19 cellular contexts compared by ENCODE assay signal in the genomic region with DNA sequence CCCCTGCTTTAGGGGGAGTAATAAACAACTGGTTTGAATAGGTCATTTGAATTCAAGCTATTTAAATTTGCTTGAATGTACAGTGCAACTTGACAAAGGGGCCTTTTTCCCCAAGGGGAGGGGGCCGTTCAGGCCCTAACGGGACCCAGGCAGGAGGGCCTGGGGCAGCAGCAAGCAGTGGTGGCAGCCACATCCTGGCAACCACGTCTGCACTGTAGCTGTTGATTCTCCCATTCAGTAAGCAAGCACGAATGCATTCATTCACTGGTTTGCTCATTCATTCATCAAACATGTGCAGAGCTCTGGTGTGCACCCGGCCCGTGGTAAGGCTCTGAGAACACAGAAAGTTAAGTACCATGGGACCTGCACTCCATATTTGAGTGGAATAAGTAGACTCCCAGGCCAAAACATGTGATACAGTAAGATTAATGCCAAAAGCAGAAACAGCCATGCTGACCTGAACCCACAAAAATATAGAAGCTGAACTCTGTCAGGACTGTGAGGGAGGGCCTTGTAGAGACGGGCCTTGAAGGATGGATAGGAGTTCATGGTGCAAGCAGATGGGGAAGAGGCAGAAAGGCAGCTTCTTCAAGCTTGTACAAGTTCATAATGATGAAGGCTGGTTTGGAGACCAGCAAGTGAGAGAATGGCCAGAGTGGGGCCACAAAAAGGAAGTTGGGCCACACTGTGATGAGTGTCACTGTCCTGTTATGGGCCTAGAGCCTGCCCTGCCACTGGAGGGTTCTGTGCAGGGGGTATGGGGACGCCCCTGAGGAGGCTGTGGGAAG. TPM values are rescaled to one million over a fixed set of nuclear protein-coding genes. Genes with fewer than 3 reads are reported as not detected.
DNase-seq lines count a peak whose midpoint lies in the region; ATAC-seq and TF ChIP-seq lines count a peak whose summit lies in the region.
"Had no signal": no experiment of that assay in that cellular context is flagged by ENCODE, and none has a peak within 500 bp of the region (broad histone marks: within the 10 kb centered on the region; RNA-seq: fewer than 3 reads in every experiment).

No MANE protein-coding gene starts in this region.

- no peaks in the 10 kb centered on the region for H3K36me3 Mint-ChIP-seq in CD14-positive monocyte
- H3K36me3 Mint-ChIP-seq: CD8-positive, alpha-beta memory T cell; natural killer cell; stimulated activated naive B cell treated with anti-CD40 and anti-IgM and Interleukin-4, amounts not matched to agents 10 μg/mL and 1 μg/mL and 100 μg/mL, for 72 hours had no signal

- DNase-seq in D341Med (ENCODE audit: low spot score): peak; percentile 18
- peak; percentile 24 for DNase-seq in lung (ENCODE audit: low spot score)
- DNase-seq in DMS53 treated with DMSO at 0.1 percent for 48 hours (lab: John Stamatoyannopoulos, UW; ENCODE audit: unreplicated experiment): no peak
- DNase-seq in NCI-H446 treated with DMSO at 0.1 percent for 48 hours (lab: John Stamatoyannopoulos, UW): no peak
- DNase-seq in CD14-positive monocyte (ENCODE audit: low spot score): no peak
- DNase-seq: activated CD4-positive, alpha-beta T cell treated with anti-CD3 and anti-CD28 coated beads, Interleukin-2, amount 50 U/mL, for 1 hour; body of pancreas; CD8-positive, alpha-beta memory T cell; DMS79; left colon; natural killer cell; NCI-H1436 had no signal

- H3K36me3 ChIP-seq in lung (ENCODE audit: control insufficient read depth in 2 of 2, insufficient read depth in 2 of 2, low read length in 2 of 2): no peaks in the 10 kb centered on the region
- H3K36me3 ChIP-seq: tibial nerve had no signal

- intact Hi-C loops in CD14-positive monocyte (cut with micrococcal nuclease): no loop called here

- peaks cover 23% of the 10 kb centered on the region for H3K4me1 Mint-ChIP-seq in CD14-positive monocyte

- H3K27ac Mint-ChIP-seq in CD14-positive monocyte: no peak overlapping the region
- H3K27ac Mint-ChIP-seq: CD8-positive, alpha-beta memory T cell; natural killer cell; stimulated activated naive B cell treated with anti-CD40 and anti-IgM and Interleukin-4, amounts not matched to agents 10 μg/mL and 1 μg/mL and 100 μg/mL, for 72 hours had no signal

- no peak overlapping the region for H3K4me3 Mint-ChIP-seq in CD14-positive monocyte
- H3K4me3 Mint-ChIP-seq: natural killer cell; stimulated activated naive B cell treated with anti-CD40 and anti-IgM and Interleukin-4, amounts not matched to agents 10 μg/mL and 1 μg/mL and 100 μg/mL, for 72 hours had no signal

- ATAC-seq in GM21529 (IDR thresholded peaks at IDR 0.05; ENCODE audit: unreplicated experiment) (peak; percentile 25), SK-N-SH treated with all-trans-retinoic acid at 6 μM for 48 hours (no peak), lung (ENCODE audit: insufficient read depth, low FRiP score) (no peak)
- ATAC-seq: body of pancreas, HCT116, left colon, natural killer cell had no signal

- no peaks in the 10 kb centered on the region for H3K4me1 ChIP-seq in lung (ENCODE audit: control insufficient read depth in 2 of 2, insufficient read depth in 2 of 2, low read length in 2 of 2)
- H3K4me1 ChIP-seq: body of pancreas, tibial nerve had no signal

- H3K9me3 Mint-ChIP-seq in CD14-positive monocyte: peaks cover 0 to 3% (median 0%) of the 10 kb centered on the region in 7 donors
- H3K9me3 Mint-ChIP-seq: natural killer cell; stimulated activated naive B cell treated with anti-CD40 and anti-IgM and Interleukin-4, amounts not matched to agents 10 μg/mL and 1 μg/mL and 100 μg/mL, for 72 hours had no signal

- H3K27ac ChIP-seq in lung (ENCODE audit: low read depth in 1 of 2, low read length in 1 of 2): no peak overlapping the region
- H3K27ac ChIP-seq: body of pancreas, tibial nerve had no signal

- TF ChIP-seq CTCF in lung (IDR thresholded peaks at IDR 0.05; ENCODE audit: control extremely low read depth, extremely low read depth) (no peak), CD14-positive monocyte (IDR thresholded peaks at IDR 0.05) (no peak)

- peaks cover 0 to 2% of the 10 kb centered on the region in 2 donors for H3K9me3 ChIP-seq in lung (ENCODE audit: control insufficient read depth in 2 of 2, insufficient read depth in 1 of 2, low read length in 1 of 2)
- H3K9me3 ChIP-seq: body of pancreas, tibial nerve had no signal

- WGBS in lung, 2 donors: 61 to 72% methylated on average over 8 of the region's 8 CpGs

- H3K27me3 Mint-ChIP-seq in CD14-positive monocyte (ENCODE audit: low read depth in 3 of 3): peaks cover 17 to 19% (median 18%) of the 10 kb centered on the region in 3 donors

- no peaks in the 10 kb centered on the region for H3K27me3 ChIP-seq in lung (ENCODE audit: control insufficient read depth, insufficient read depth)
- H3K27me3 ChIP-seq: body of pancreas, tibial nerve had no signal

- no peak overlapping the region for H3K4me3 ChIP-seq in lung
- H3K4me3 ChIP-seq: body of pancreas, tibial nerve had no signal

TF ChIP-seq in SK-N-SH treated with all-trans-retinoic acid at 6 μM for 48 hours, 23 proteins besides CTCF, POLR2A, EP300 and RAD21:
- TF ChIP-seq ZFP3 (CRISPR knock-in tag; IDR thresholded peaks at IDR 0.05): peak; percentile 82
- TF ChIP-seq ESRRG (CRISPR knock-in tag; IDR thresholded peaks at IDR 0.05): no peak

RNA-seq across cellular contexts. Expression of gene C10orf53, which starts 29.3 kb away (rescaled TPM):
- total RNA-seq in lung: under 1 TPM; 0.09 to 0.11 TPM
- polyA plus RNA-seq in lung: not detected
- polyA plus RNA-seq in CD14-positive monocyte: not detected
- total RNA-seq: body of pancreas; CD8-positive, alpha-beta memory T cell; fibroblast of lung; left colon; natural killer cell; OCI-LY7; tibial nerve had no signal
- polyA plus RNA-seq: CD8-positive, alpha-beta memory T cell; fibroblast of lung had no signal

RNA-seq across cellular contexts. Expression of gene CHAT, which starts 36.3 kb away (rescaled TPM):
- total RNA-seq in lung: not detected
- polyA plus RNA-seq in lung: not detected
- polyA plus RNA-seq in CD14-positive monocyte: not detected
- total RNA-seq: CD8-positive, alpha-beta memory T cell; fibroblast of lung; natural killer cell; OCI-LY7; tibial nerve had no signal
- polyA plus RNA-seq: CD8-positive, alpha-beta memory T cell; fibroblast of lung had no signal

RNA-seq across cellular contexts. Expression of gene SLC18A3, which starts 40.0 kb away (rescaled TPM):
- total RNA-seq in lung: not detected
- polyA plus RNA-seq in lung: not detected
- polyA plus RNA-seq in CD14-positive monocyte: not detected
- total RNA-seq: body of pancreas; CD8-positive, alpha-beta memory T cell; fibroblast of lung; natural killer cell; OCI-LY7; tibial nerve had no signal
- polyA plus RNA-seq: CD8-positive, alpha-beta memory T cell; fibroblast of lung had no signal

Comparison
In these comparisons a context has a peak if more than half of its experiments do, and no peak if none do; other contexts are left out.
1. DNase-seq: peak in D341Med (single experiment) and lung (single experiment); none in DMS53 treated with DMSO at 0.1 percent for 48 hours (single experiment), NCI-H446 treated with DMSO at 0.1 percent for 48 hours (single experiment) and CD14-positive monocyte (single experiment).